11 cellular contexts compared by ENCODE assay signal in genomic region chr4:147717878-147718277, GRCh38. TPM values are rescaled to one million over a fixed set of nuclear protein-coding genes. Genes with fewer than 3 reads are reported as not detected.
DNase-seq lines count a peak whose midpoint lies in the region; ATAC-seq and TF ChIP-seq lines count a peak whose summit lies in the region.
"Had no signal": no experiment of that assay in that cellular context is flagged by ENCODE, and none has a peak within 500 bp of the region (broad histone marks: within the 10 kb centered on the region; RNA-seq: fewer than 3 reads in every experiment).

No MANE protein-coding gene starts in this region.

- no peak overlapping the region for H3K27ac ChIP-seq in suprapubic skin

- H3K27me3 ChIP-seq in suprapubic skin: no peaks in the 10 kb centered on the region

- TF ChIP-seq EP300 in suprapubic skin (IDR thresholded peaks at IDR 0.05): no peak

- no peak overlapping the region for H3K4me3 ChIP-seq in suprapubic skin

- DNase-seq in GM13976 (ENCODE audit: low spot score): peak; percentile 56
- no peak for DNase-seq in NCI-H2171 treated with DMSO at 0.1 percent for 48 hours (lab: John Stamatoyannopoulos, UW)
- no peak for DNase-seq in effector CD4-positive, alpha-beta T cell
- DNase-seq in activated effector memory CD4-positive, alpha-beta T cell treated with anti-CD3 and anti-CD28 coated beads, Interleukin-2, amount 50 U/mL, for 16 hours: no peak
- DNase-seq in suprapubic skin (ENCODE audit: low spot score in 2 of 2): no peak
- DNase-seq: amniotic stem cell, NCI-H2081 treated with DMSO at 0.1 percent for 48 hours, Right ventricle myocardium superior had no signal

- peaks cover 3% of the 10 kb centered on the region for H3K4me1 ChIP-seq in suprapubic skin

- TF ChIP-seq CTCF in GM13976 (IDR thresholded peaks at IDR 0.05; ENCODE audit: borderline replicate concordance, control extremely low read depth, extremely low read depth, insufficient read depth, missing control alignments) (no peak), suprapubic skin (IDR thresholded peaks at IDR 0.05) (no peak)

- H3K9me3 ChIP-seq in suprapubic skin: no peaks in the 10 kb centered on the region

- 84% methylated on average over 1 of the region's 1 CpG for WGBS in suprapubic skin

- no peak for TF ChIP-seq POLR2A in suprapubic skin (IDR thresholded peaks at IDR 0.05)

- no peaks in the 10 kb centered on the region for H3K36me3 ChIP-seq in suprapubic skin

- in situ Hi-C loops in GM13976 (cut with MboI; ENCODE audit: low sequenced_read_pairs, unreplicated experiment): loop anchor here (10.0 kb wide), 1 partner anchor 147 kb away; no protein-coding TSS in a partner anchor

- ATAC-seq in GM19395 (IDR thresholded peaks at IDR 0.05; ENCODE audit: unreplicated experiment): peak; percentile 85
- peak; percentile 90 for ATAC-seq in HG02798 (IDR thresholded peaks at IDR 0.05; ENCODE audit: poor library complexity, unreplicated experiment)
- ATAC-seq in HG03469 (IDR thresholded peaks at IDR 0.05; ENCODE audit: unreplicated experiment): peak; percentile 69

RNA-seq across cellular contexts. Expression of gene ARHGAP10, which starts 14.0 kb away (rescaled TPM):
- total RNA-seq in suprapubic skin: 10 to 100 TPM; 32.5 to 59.0 (median 36.8) TPM

RNA-seq across cellular contexts. Expression of gene PRMT9, which starts 33.9 kb away (rescaled TPM):
- total RNA-seq in suprapubic skin: 10 to 100 TPM in 1 of 4 donors, 1 to 10 TPM in 3; 5.3 to 13.3 (median 7.1) TPM
